7 cellular contexts compared by ENCODE assay signal in the genomic region with DNA sequence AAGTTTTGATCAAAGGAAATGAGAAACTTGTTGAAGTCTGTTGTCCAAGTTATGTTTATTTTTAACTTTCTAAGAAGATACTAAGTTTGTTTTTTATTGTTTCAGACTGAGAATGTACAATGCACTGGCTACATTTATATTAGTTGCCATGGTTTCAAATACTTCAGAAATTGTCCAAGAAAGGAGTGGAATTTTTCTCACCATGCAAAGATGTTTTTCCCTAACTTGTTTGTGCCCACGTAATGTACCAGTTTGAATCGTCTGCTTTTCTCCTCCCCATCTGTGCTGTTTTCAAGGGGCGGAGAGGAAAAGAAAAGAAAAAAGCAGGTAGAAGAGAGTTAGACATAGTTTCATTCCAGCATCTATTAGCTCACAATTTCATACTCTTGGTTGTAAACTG.
"Had no signal": no experiment of that assay in that cellular context is flagged by ENCODE, and none has a peak within 500 bp of the region (broad histone marks: within the 10 kb centered on the region; RNA-seq: fewer than 3 reads in every experiment).

No MANE protein-coding gene starts in this region.

- H3K4me1 Mint-ChIP-seq: IgD-negative memory B cell had no signal

- H3K4me3 Mint-ChIP-seq: HFFc6, IgD-negative memory B cell had no signal

- DNase-seq: GM23248, GOT3, H7, HFFc6 had no signal

- H3K27ac Mint-ChIP-seq: HFFc6, IgD-negative memory B cell had no signal

- H3K27me3 Mint-ChIP-seq: IgD-negative memory B cell had no signal

- ATAC-seq: HCT116, HepG2 had no signal

- H3K36me3 Mint-ChIP-seq: IgD-negative memory B cell had no signal
